In genomic region chr6:109308018-109308492, GRCh38 we compare ENCODE assay signal across 9 cellular contexts.
DNase-seq lines count a peak whose midpoint lies in the region; ATAC-seq, FAIRE-seq and TF ChIP-seq lines count a peak whose summit lies in the region.
"Had no signal": no experiment of that assay in that cellular context is flagged by ENCODE, and none has a peak within 500 bp of the region (broad histone marks: within the 10 kb centered on the region; RNA-seq: fewer than 3 reads in every experiment).

No MANE protein-coding gene starts in this region.

- no peaks in the 10 kb centered on the region for H3K36me3 Mint-ChIP-seq in activated naive CD8-positive, alpha-beta T cell treated with anti-CD3 and anti-CD28 coated beads for 36 hours
- no peaks in the 10 kb centered on the region for H3K36me3 Mint-ChIP-seq in WTC11

- BruUV-seq in HepG2 (replicated peaks; lab: Mats Ljungman, UMichigan) = no TSS peak

- H3K4me3 ChIP-seq in HepG2 (replicated peaks in 1 of 3; ENCODE audit: insufficient read depth in 1 of 3, low read depth in 2 of 3, low read length in 3 of 3) (no peak overlapping the region), thyroid gland (replicated peaks in 1 of 3) (no peak overlapping the region)

- H3K4me1 ChIP-seq in HepG2 (ENCODE audit: insufficient read depth, low read length) (no peaks in the 10 kb centered on the region), thyroid gland (peaks cover 17 to 26% of the 10 kb centered on the region in 2 donors)

- POLR2A ChIA-PET in HepG2 (lab: Yijun Ruan, JAX) (no interaction called here), WTC11 (lab: Charles Lee) (no interaction called here)

- TF ChIP-seq RAD21 in HepG2 (CRISPR knock-in tag; IDR thresholded peaks at IDR 0.05) = no peak

- TF ChIP-seq EP300 in HepG2 (IDR thresholded peaks at IDR 0.05; ENCODE audit: low read depth in 2 of 2, low read length in 2 of 2) (no peak), HepG2 (CRISPR knock-in tag; IDR thresholded peaks at IDR 0.05; ENCODE audit: borderline replicate concordance) (no peak)

- TF ChIP-seq CTCF in HepG2 (CRISPR knock-in tag; IDR thresholded peaks at IDR 0.05) (no peak), thyroid gland (IDR thresholded peaks at IDR 0.05) (no peak), WTC11 (IDR thresholded peaks at IDR 0.05) (no peak)

- in situ Hi-C loops in HepG2 (cut with HindIII; ENCODE audit: extremely low pct_ligation_motif_present, low pct_unique_long_range_greater_than_20kb) = no loop called here

- no peaks in the 10 kb centered on the region for H3K9me3 Mint-ChIP-seq in activated naive CD8-positive, alpha-beta T cell treated with anti-CD3 and anti-CD28 coated beads for 36 hours
- no peaks in the 10 kb centered on the region for H3K9me3 Mint-ChIP-seq in WTC11
- H3K9me3 Mint-ChIP-seq: T-helper 1 cell treated with Interleukin-12 subunit alpha and Interleukin-12 subunit beta and Interleukin-4 antibody, amounts not matched to agents 30 μg/mL and 1 μg/mL, for 36 hours had no signal

- H3K9me3 ChIP-seq in HepG2 (ENCODE audit: low read length) (no peaks in the 10 kb centered on the region), thyroid gland (no peaks in the 10 kb centered on the region)

- peaks cover 4% of the 10 kb centered on the region for H3K27me3 Mint-ChIP-seq in activated naive CD8-positive, alpha-beta T cell treated with anti-CD3 and anti-CD28 coated beads for 36 hours
- no peaks in the 10 kb centered on the region for H3K27me3 Mint-ChIP-seq in WTC11 (ENCODE audit: low read depth)

- TF ChIP-seq POLR2A in HepG2 (IDR thresholded peaks at IDR 0.05; ENCODE audit: insufficient read depth in 1 of 2, low read depth in 2 of 2, low read length in 2 of 2) (no peak), thyroid gland (IDR thresholded peaks at IDR 0.05) (no peak)

- H3K27ac ChIP-seq in HepG2 (ENCODE audit: extremely low read length, insufficient read depth, low read length) = no peak overlapping the region
- peak overlapping the region in 1 of 3 donors; percentile 18 for H3K27ac ChIP-seq in thyroid gland

- ATAC-seq in HepG2 = no peak
- ATAC-seq in SK-N-SH treated with all-trans-retinoic acid at 6 μM for 48 hours = no peak
- no peak for ATAC-seq in WTC11

- H3K4me1 Mint-ChIP-seq in activated naive CD8-positive, alpha-beta T cell treated with anti-CD3 and anti-CD28 coated beads for 36 hours = peaks cover 14% of the 10 kb centered on the region
- H3K4me1 Mint-ChIP-seq in WTC11 = peaks cover 9% of the 10 kb centered on the region; the same call in 1 of the 2 replicates

- no peak overlapping the region for H3K4me2 ChIP-seq in HepG2 (ENCODE audit: low read depth, low read length)

- 87% methylated on average over 4 of the region's 5 CpGs for WGBS in HepG2 (ENCODE audit: low lambda C conversion rate)
- 65 to 76% methylated on average over 5 of the region's 5 CpGs for WGBS in thyroid gland, 2 donors

- no peak overlapping the region for H3K9ac ChIP-seq in HepG2 (ENCODE audit: insufficient read depth, low read depth, low read length)

- H3K27ac Mint-ChIP-seq in activated naive CD8-positive, alpha-beta T cell treated with anti-CD3 and anti-CD28 coated beads for 36 hours = peak overlapping the region; percentile 59
- no peak overlapping the region; the same call in 1 of the 2 replicates for H3K27ac Mint-ChIP-seq in WTC11
- H3K27ac Mint-ChIP-seq: T-helper 1 cell treated with Interleukin-12 subunit alpha and Interleukin-12 subunit beta and Interleukin-4 antibody, amounts not matched to agents 30 μg/mL and 1 μg/mL, for 36 hours had no signal

- no peaks in the 10 kb centered on the region for H3K36me3 ChIP-seq in HepG2 (replicated peaks in 1 of 2; ENCODE audit: control insufficient read depth in 1 of 2, insufficient read depth in 2 of 2, low read length in 2 of 2)
- H3K36me3 ChIP-seq in thyroid gland = no peaks in the 10 kb centered on the region

- no peaks in the 10 kb centered on the region for H3K79me2 ChIP-seq in HepG2 (ENCODE audit: insufficient read depth, low read length)

- no peak overlapping the region for H2AFZ ChIP-seq in HepG2 (ENCODE audit: low read length)

- no peaks in the 10 kb centered on the region for H4K20me1 ChIP-seq in HepG2 (ENCODE audit: insufficient read depth, low read length)

- DNase-seq in activated CD8-positive, alpha-beta memory T cell treated with anti-CD3 and anti-CD28 coated beads, Interleukin-2, amount 50 U/mL, for 48 hours = peak; percentile 73
- DNase-seq in activated CD8-positive, alpha-beta memory T cell treated with anti-CD3 and anti-CD28 coated beads, Interleukin-2, amount 50 U/mL, for 4 hours = no peak
- DNase-seq in activated naive CD8-positive, alpha-beta T cell treated with anti-CD3 and anti-CD28 coated beads for 36 hours = peak; percentile 10
- DNase-seq in HepG2 (ENCODE audit: low spot score) (peak; percentile 31), thyroid gland (peak; percentile 40 to 52), WTC11 (ENCODE audit: low spot score) (no peak), NCI-H526 treated with DMSO at 0.1 percent for 48 hours (lab: John Stamatoyannopoulos, UW) (no peak)

- CTCF ChIA-PET in HepG2 (lab: Yijun Ruan, JAX; ENCODE audit: low intra/inter-chr PET ratio, low total read pairs) = no interaction called here
- CTCF ChIA-PET in WTC11 (lab: Charles Lee) = no interaction called here

- H3K27me3 ChIP-seq in HepG2 (ENCODE audit: control insufficient read depth in 1 of 2, insufficient read depth in 2 of 2, low read length in 2 of 2) (no peaks in the 10 kb centered on the region; a peak in 1 of 5 replicates), thyroid gland (no peaks in the 10 kb centered on the region)

- FAIRE-seq in HepG2 (lab: Jason Lieb, UNC) = no peak

- intact Hi-C loops in HepG2 (cut with micrococcal nuclease; ENCODE audit: unreplicated experiment) = no loop called here
- intact Hi-C loops in thyroid gland (cut with DNase I) = no loop called here

- H3K4me3 Mint-ChIP-seq in activated naive CD8-positive, alpha-beta T cell treated with anti-CD3 and anti-CD28 coated beads for 36 hours = no peak overlapping the region
- no peak overlapping the region for H3K4me3 Mint-ChIP-seq in WTC11
- H3K4me3 Mint-ChIP-seq: T-helper 1 cell treated with Interleukin-12 subunit alpha and Interleukin-12 subunit beta and Interleukin-4 antibody, amounts not matched to agents 30 μg/mL and 1 μg/mL, for 36 hours had no signal

TF ChIP-seq in HepG2, 621 proteins besides CTCF, POLR2A, EP300 and RAD21 (continues in another document):
- TF ChIP-seq PHB2 (IDR thresholded peaks at IDR 0.05; ENCODE audit: partially characterized antibody) = no peak
- no peak for TF ChIP-seq RBFOX2 (IDR thresholded peaks at IDR 0.05; ENCODE audit: low read depth, low read length)
- TF ChIP-seq ZNF362 (CRISPR knock-in tag; IDR thresholded peaks at IDR 0.05; ENCODE audit: borderline replicate concordance) = no peak
- no peak for TF ChIP-seq ZNF10 (CRISPR knock-in tag; IDR thresholded peaks at IDR 0.05; ENCODE audit: borderline replicate concordance, low read depth)
- TF ChIP-seq ARNTL (CRISPR knock-in tag; IDR thresholded peaks at IDR 0.05) = no peak

TF ChIP-seq in SK-N-SH treated with all-trans-retinoic acid at 6 μM for 48 hours, 23 proteins besides CTCF, POLR2A, EP300 and RAD21:
- no peak for TF ChIP-seq BACH2 (CRISPR knock-in tag; IDR thresholded peaks at IDR 0.05; ENCODE audit: borderline replicate concordance)

TF ChIP-seq in WTC11, 78 proteins besides CTCF, POLR2A, EP300 and RAD21 (continues in another document):
- TF ChIP-seq E2F1 (CRISPR knock-in tag; IDR thresholded peaks at IDR 0.05) = no peak
- no peak for TF ChIP-seq ZMAT4 (CRISPR knock-in tag; IDR thresholded peaks at IDR 0.05)
- no peak for TF ChIP-seq CDX4 (CRISPR knock-in tag; IDR thresholded peaks at IDR 0.05; ENCODE audit: borderline replicate concordance)

Comparison
In these comparisons a context has a peak if more than half of its experiments do, and no peak if none do; other contexts are left out.
1. DNase-seq: peak in activated CD8-positive, alpha-beta memory T cell treated with anti-CD3 and anti-CD28 coated beads, Interleukin-2, amount 50 U/mL, for 48 hours (single experiment), activated naive CD8-positive, alpha-beta T cell treated with anti-CD3 and anti-CD28 coated beads for 36 hours (single experiment), HepG2 (single experiment) and thyroid gland (2 of 2); none in activated CD8-positive, alpha-beta memory T cell treated with anti-CD3 and anti-CD28 coated beads, Interleukin-2, amount 50 U/mL, for 4 hours (single experiment), WTC11 (single experiment) and NCI-H526 treated with DMSO at 0.1 percent for 48 hours (single experiment).